8 cellular contexts compared by ENCODE assay signal in genomic region chr12:107402041-107403022, GRCh38.
DNase-seq lines count a peak whose midpoint lies in the region; ATAC-seq and TF ChIP-seq lines count a peak whose summit lies in the region.

No MANE protein-coding gene starts in this region.

- ATAC-seq in GM18502 (IDR thresholded peaks at IDR 0.05; ENCODE audit: poor library complexity, unreplicated experiment) (peak; percentile 69), HG02852 (IDR thresholded peaks at IDR 0.05; ENCODE audit: unreplicated experiment) (no peak)

- POLR2A ChIA-PET in AG04449 (lab: Yijun Ruan, JAX): no interaction called here

- peak; percentile 74 for TF ChIP-seq CTCF in AG04449 (IDR thresholded peaks at IDR 0.05; ENCODE audit: insufficient read depth, low read length, missing control alignments)

- CTCF ChIA-PET in AG04449 (lab: Yijun Ruan, JAX): interaction anchor here (0.7 to 17.3 kb wide), 32 partner anchors 8 to 313 kb away, joined by 3 to 403 read pairs (median 4); no protein-coding TSS in a partner anchor

- DNase-seq in AG04449 (ENCODE audit: low read depth, low spot score) (no peak), NCI-H2196 (lab: John Stamatoyannopoulos, UW; ENCODE audit: unreplicated experiment) (peak; percentile 36), cerebellar cortex (ENCODE audit: low spot score) (peak; percentile 66), midbrain (lab: John Stamatoyannopoulos, UW) (peak; percentile 17)
- peak; percentile 49 for DNase-seq in activated CD4-positive, alpha-beta T cell treated with anti-CD3 and anti-CD28 coated beads for 1 hour
- DNase-seq in stimulated activated naive CD4-positive, alpha-beta T cell treated with Interleukin-2 at 50 U/mL for 16 hours (lab: John Stamatoyannopoulos, UW): peak; percentile 47

- no peak overlapping the region for H3K4me3 ChIP-seq in AG04449 (ENCODE audit: low read depth, low read length)
